22 cellular contexts compared by ENCODE assay signal in genomic region chr11:30830666-30831065, GRCh38.
"Had no signal": no experiment of that assay in that cellular context is flagged by ENCODE, and none has a peak within 500 bp of the region (broad histone marks: within the 10 kb centered on the region; RNA-seq: fewer than 3 reads in every experiment).

No MANE protein-coding gene starts in this region.

- ATAC-seq: gastrocnemius medialis; mucosa of descending colon; naive thymus-derived CD8-positive, alpha-beta T cell; right lobe of liver; stimulated activated effector memory CD8-positive, alpha-beta T cell treated with anti-CD3 and anti-CD28 coated beads, Interleukin-12 subunit alpha, Interleukin-12 subunit beta, amount 100 ng/mL, for 72 hours had no signal

- H3K4me3 ChIP-seq: dorsolateral prefrontal cortex, gastrocnemius medialis, lung, mucosa of descending colon, right lobe of liver, smooth muscle cell, stomach, tibial artery had no signal

- FAIRE-seq: colon, keratinocyte had no signal

- H3K27ac ChIP-seq: dorsolateral prefrontal cortex, gastrocnemius medialis, right lobe of liver, stomach, tibial artery had no signal

- H3K4me2 ChIP-seq: smooth muscle cell had no signal

- H3K27me3 ChIP-seq: gastrocnemius medialis, right lobe of liver, stomach, tibial artery had no signal

- H3K4me1 ChIP-seq: gastrocnemius medialis, stomach had no signal

- H3K36me3 ChIP-seq: gastrocnemius medialis, right lobe of liver, stomach, tibial artery had no signal

- DNase-seq: dorsolateral prefrontal cortex; effector CD4-positive, alpha-beta T cell; foreskin fibroblast; gastrocnemius medialis; head of caudate nucleus; mucosa of descending colon; naive thymus-derived CD8-positive, alpha-beta T cell; nephron progenitor cell; nucleus accumbens; posterior cingulate gyrus; right lobe of liver; stimulated activated CD4-positive, alpha-beta T cell treated with anti-CD3 and anti-CD28 coated beads, Interleukin-12 subunit alpha, Interleukin-12 subunit beta, amount 100 ng/mL, for 4 hours; stimulated activated CD4-positive, alpha-beta T cell treated with anti-CD3 and anti-CD28 coated beads, Interleukin-1b, Interleukin-23, amount 100 ng/mL, for 48 hours; stimulated activated CD4-positive, alpha-beta T cell treated with anti-CD3 and anti-CD28 coated beads, Interleukin-4, amount 100 ng/mL, for 24 hours; stimulated activated naive CD4-positive, alpha-beta T cell treated with Interleukin-2 at 50 U/mL for 16 hours; stomach; tibial artery had no signal

- H3K9me3 ChIP-seq: gastrocnemius medialis, right lobe of liver had no signal
